ENCODE assay signal across 11 cellular contexts in the genomic region with DNA sequence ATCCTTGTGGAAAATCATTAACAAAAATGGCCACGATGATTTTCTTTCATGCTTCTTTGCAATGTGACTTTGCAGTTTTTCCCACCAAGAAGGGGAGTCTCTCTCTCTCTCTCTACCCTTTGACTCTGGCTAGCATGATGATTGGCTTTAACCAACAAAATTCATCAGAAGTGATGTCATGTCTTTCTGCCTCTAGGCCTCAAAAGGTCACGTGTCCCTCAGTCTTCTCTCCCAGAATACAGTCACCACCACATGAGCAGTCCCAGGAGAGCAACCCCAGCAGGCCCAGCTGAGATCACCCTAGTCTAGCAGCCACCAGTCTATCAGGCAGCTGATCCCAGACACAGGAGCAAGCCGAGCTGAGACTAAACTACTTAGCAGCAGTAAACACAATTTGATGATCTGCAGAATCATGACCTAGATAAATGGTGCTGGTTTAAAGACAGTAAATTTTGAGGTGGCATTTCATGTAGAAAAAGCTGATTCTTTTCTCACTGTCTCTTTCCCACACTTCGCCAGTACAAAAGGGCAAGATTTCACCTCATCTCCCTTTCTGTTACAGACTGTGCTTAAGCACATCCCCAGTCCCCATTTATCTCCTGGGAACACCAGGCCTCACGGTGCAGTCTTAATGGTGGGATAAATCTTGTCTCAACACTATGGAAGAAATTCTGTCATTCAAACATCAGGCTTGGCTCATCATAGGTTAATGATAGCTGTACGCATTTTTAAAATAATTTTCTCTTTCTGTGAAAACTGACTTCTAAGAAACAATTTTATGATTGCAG.
DNase-seq lines count a peak whose midpoint lies in the region; ATAC-seq, FAIRE-seq and TF ChIP-seq lines count a peak whose summit lies in the region.
"Had no signal": no experiment of that assay in that cellular context is flagged by ENCODE, and none has a peak within 500 bp of the region (broad histone marks: within the 10 kb centered on the region; RNA-seq: fewer than 3 reads in every experiment).

No MANE protein-coding gene starts in this region.

- intact Hi-C loops in activated CD8-positive, alpha-beta T cell treated with anti-CD3 and anti-CD28 coated beads for 36 hours (cut with micrococcal nuclease): no loop called here

- TF ChIP-seq EP300 in H1 (IDR thresholded peaks at IDR 0.05; ENCODE audit: borderline replicate concordance in 1 of 2, low read depth in 2 of 2, low read length in 2 of 2): no peak

- TF ChIP-seq POLR2A in H1 (IDR thresholded peaks at IDR 0.05; ENCODE audit: control extremely low read depth in 1 of 2, low read depth in 2 of 2, low read length in 2 of 2): no peak

- CTCF ChIA-PET in H1 (lab: Charles Lee; ENCODE audit: partially characterized antibody): interaction anchor here (1.1 to 1.7 kb wide), 2 partner anchors 10 to 292 kb away, joined by 3 to 5 read pairs; no protein-coding TSS in a partner anchor
- CTCF ChIA-PET in activated CD8-positive, alpha-beta T cell treated with anti-CD3 and anti-CD28 coated beads for 36 hours (lab: Charles Lee): no interaction called here

- H2BK20ac ChIP-seq in H1 (ENCODE audit: low read length): no peak overlapping the region

- H3K18ac ChIP-seq in H1 (ENCODE audit: extremely low read depth, low read length): no peak overlapping the region

- H3K79me1 ChIP-seq in H1 (ENCODE audit: low read depth, low read length): no peaks in the 10 kb centered on the region

- in situ Hi-C loops in GM13977 (cut with MboI; ENCODE audit: low pct_unique_long_range_greater_than_20kb, low sequenced_read_pairs, unreplicated experiment): no loop called here

- H3K23ac ChIP-seq in H1 (ENCODE audit: insufficient read length): no peak overlapping the region

- H4K8ac ChIP-seq in H1 (ENCODE audit: extremely low read depth, insufficient read depth, low read length): no peak overlapping the region

- no peaks in the 10 kb centered on the region for H3K23me2 ChIP-seq in H1 (ENCODE audit: low read depth, low read length)

- DNase-seq in HT1080 (ENCODE audit: low read depth): peak; percentile 78
- DNase-seq in H1 (ENCODE audit: low read depth in 1 of 2, low spot score in 2 of 2): no peak
- DNase-seq in GM13977 (ENCODE audit: low spot score): no peak
- no peak for DNase-seq in GF-D8 (lab: John Stamatoyannopoulos, UW)
- DNase-seq in activated CD8-positive, alpha-beta T cell treated with anti-CD3 and anti-CD28 coated beads for 36 hours: no peak
- DNase-seq: CD4-positive, alpha-beta T cell; NCI-H2029 had no signal

- H3K79me2 ChIP-seq in ACC112 (ENCODE audit: control insufficient read depth, insufficient read depth, low read length, unreplicated experiment) (no peaks in the 10 kb centered on the region), H1 (ENCODE audit: control insufficient read depth in 1 of 2, insufficient read depth in 2 of 2, low read length in 2 of 2) (no peaks in the 10 kb centered on the region)

- H2BK15ac ChIP-seq in H1 (ENCODE audit: low read length): no peak overlapping the region

- no peak overlapping the region for H3K4ac ChIP-seq in H1 (replicated peaks; ENCODE audit: insufficient read length, low read depth, low read length)

- no peaks in the 10 kb centered on the region for H4K20me1 ChIP-seq in H1 (replicated peaks in 1 of 2; ENCODE audit: control insufficient read depth in 1 of 2, insufficient read depth in 2 of 2, low read length in 2 of 2)

- no peak for TF ChIP-seq CTCF in H1 (IDR thresholded peaks at IDR 0.05; ENCODE audit: control extremely low read depth in 1 of 3, insufficient read depth in 1 of 3, low read depth in 1 of 3, low read length in 3 of 3)
- TF ChIP-seq CTCF in GM13977 (IDR thresholded peaks at IDR 0.05; ENCODE audit: extremely low read depth, insufficient read depth, missing control alignments): no peak
- TF ChIP-seq CTCF in activated CD8-positive, alpha-beta T cell treated with anti-CD3 and anti-CD28 coated beads for 36 hours (IDR thresholded peaks at IDR 0.05): no peak

- no peaks in the 10 kb centered on the region for H3K9me3 ChIP-seq in H1 (ENCODE audit: insufficient read depth in 2 of 2, low read depth in 1 of 2, low read length in 1 of 2)
- H3K9me3 ChIP-seq in mesodermal cell (ENCODE audit: control insufficient read depth, low read length): no peaks in the 10 kb centered on the region

- no peak for TF ChIP-seq RAD21 in H1 (IDR thresholded peaks at IDR 0.05 in 1 of 2, conservative IDR thresholded peaks at IDR 0.05 in 1 of 2; ENCODE audit: low read depth in 2 of 2, low read length in 2 of 2)

- no peaks in the 10 kb centered on the region for H3K27me3 Mint-ChIP-seq in activated CD8-positive, alpha-beta T cell treated with anti-CD3 and anti-CD28 coated beads for 36 hours
- H3K27me3 Mint-ChIP-seq: CD4-positive, alpha-beta T cell had no signal

- H2BK12ac ChIP-seq in H1 (ENCODE audit: low read depth, low read length): no peak overlapping the region

- H2BK5ac ChIP-seq in H1 (ENCODE audit: low read depth, low read length): no peak overlapping the region

- H2AFZ ChIP-seq in ACC112 (ENCODE audit: low read length, unreplicated experiment): no peak overlapping the region
- no peak overlapping the region for H2AFZ ChIP-seq in H1 (ENCODE audit: low read length)

- H3K14ac ChIP-seq in H1 (ENCODE audit: insufficient read length): peak overlapping the region; percentile 72

- H3K4me3 ChIP-seq in ACC112 (ENCODE audit: low read depth, low read length) (no peak overlapping the region), H1 (ENCODE audit: extremely low read depth in 1 of 4, insufficient read depth in 2 of 4, low read depth in 3 of 4, low read length in 4 of 4) (no peak overlapping the region), mesodermal cell (ENCODE audit: extremely low read depth, insufficient read depth, low read length, poor library complexity, severe bottlenecking) (no peak overlapping the region)
- H3K4me3 ChIP-seq: cardiac muscle cell had no signal

- H4K5ac ChIP-seq in H1 (ENCODE audit: insufficient read length, low read depth, low read length): no peak overlapping the region

- H3K27me3 ChIP-seq in ACC112 (ENCODE audit: insufficient read depth, low read length): no peaks in the 10 kb centered on the region
- no peaks in the 10 kb centered on the region for H3K27me3 ChIP-seq in H1 (replicated peaks in 1 of 4; ENCODE audit: control insufficient read depth in 3 of 4, extremely low read depth in 1 of 4, insufficient read depth in 3 of 4, low read length in 3 of 4)
- H3K27me3 ChIP-seq: cardiac muscle cell had no signal

- H4K91ac ChIP-seq in H1 (replicated peaks; ENCODE audit: insufficient read length, low read length): no peak overlapping the region

- 87% methylated on average over 6 of the region's 6 CpGs; no CpG with 5 or more reads in 1 of the 2 experiments for WGBS in H1 (ENCODE audit: extremely low coverage in 1 of 2, insufficient coverage in 1 of 2, insufficient read length in 1 of 2, insufficient replicate concordance in 2 of 2, low coverage in 1 of 2, low lambda C conversion rate in 2 of 2, missing lambda C conversion rate in 1 of 2), 2 experiments
- 89 to 100% methylated on average over 1 to 4 of the region's 6 CpGs for WGBS in mesodermal cell (ENCODE audit: insufficient coverage in 2 of 2), 2 experiments

- no peaks in the 10 kb centered on the region for H3K36me3 Mint-ChIP-seq in activated CD8-positive, alpha-beta T cell treated with anti-CD3 and anti-CD28 coated beads for 36 hours (ENCODE audit: low read depth)

- H3K4me1 Mint-ChIP-seq in activated CD8-positive, alpha-beta T cell treated with anti-CD3 and anti-CD28 coated beads for 36 hours (ENCODE audit: low read depth): no peaks in the 10 kb centered on the region

- POLR2A ChIA-PET in H1 (lab: Charles Lee; ENCODE audit: partially characterized antibody): no interaction called here
- POLR2A ChIA-PET in activated CD8-positive, alpha-beta T cell treated with anti-CD3 and anti-CD28 coated beads for 36 hours (lab: Charles Lee): no interaction called here

- H3K4me2 ChIP-seq in H1 (ENCODE audit: insufficient read depth in 1 of 2, low read depth in 2 of 2, low read length in 2 of 2): no peak overlapping the region

- H3K27ac ChIP-seq in ACC112 (ENCODE audit: low read depth, low read length): peak overlapping the region; percentile 68; the same call in 1 of the 2 replicates
- H3K27ac ChIP-seq in H1 (ENCODE audit: low read depth, low read length): no peak overlapping the region
- H3K27ac ChIP-seq in mesodermal cell (ENCODE audit: low read depth, low read length, severe bottlenecking): peak overlapping the region; percentile 80
- H3K27ac ChIP-seq: cardiac muscle cell had no signal

- no peaks in the 10 kb centered on the region for H3K9me3 Mint-ChIP-seq in activated CD8-positive, alpha-beta T cell treated with anti-CD3 and anti-CD28 coated beads for 36 hours
- H3K9me3 Mint-ChIP-seq: CD4-positive, alpha-beta T cell had no signal

- no peak for ATAC-seq in GM21515 (IDR thresholded peaks at IDR 0.05; ENCODE audit: unreplicated experiment)
- no peak for ATAC-seq in activated CD8-positive, alpha-beta T cell treated with anti-CD3 and anti-CD28 coated beads for 36 hours

- H3K36me3 ChIP-seq in ACC112 (ENCODE audit: insufficient read depth, low read length): no peaks in the 10 kb centered on the region
- H3K36me3 ChIP-seq in H1 (ENCODE audit: control insufficient read depth in 2 of 4, insufficient read depth in 4 of 4, low read length in 3 of 4): no peaks in the 10 kb centered on the region
- no peaks in the 10 kb centered on the region for H3K36me3 ChIP-seq in mesodermal cell (ENCODE audit: control insufficient read depth, insufficient read depth, low read length)
- H3K36me3 ChIP-seq: cardiac muscle cell had no signal

- no peak overlapping the region for H2AK5ac ChIP-seq in H1 (ENCODE audit: low read depth, low read length)

- no peak overlapping the region for H2BK120ac ChIP-seq in H1 (replicated peaks; ENCODE audit: low read depth, low read length)

- no peak overlapping the region; a peak in 1 of 7 replicates for H3K9ac ChIP-seq in H1 (replicated peaks in 1 of 4; ENCODE audit: extremely low read depth in 1 of 4, low read depth in 3 of 4, low read length in 3 of 4)

- FAIRE-seq in H1 (lab: Jason Lieb, UNC): no peak

- no peak overlapping the region for H3K4me3 Mint-ChIP-seq in activated CD8-positive, alpha-beta T cell treated with anti-CD3 and anti-CD28 coated beads for 36 hours
- H3K4me3 Mint-ChIP-seq: CD4-positive, alpha-beta T cell had no signal

- no peak overlapping the region for H3K27ac Mint-ChIP-seq in activated CD8-positive, alpha-beta T cell treated with anti-CD3 and anti-CD28 coated beads for 36 hours
- H3K27ac Mint-ChIP-seq: CD4-positive, alpha-beta T cell had no signal

- no peak overlapping the region for H3K56ac ChIP-seq in H1 (replicated peaks; ENCODE audit: insufficient read length, low read depth, low read length)

- H3K4me1 ChIP-seq in ACC112 (ENCODE audit: control insufficient read depth, insufficient read depth, low read length, unreplicated experiment): peaks cover 56% of the 10 kb centered on the region
- no peaks in the 10 kb centered on the region for H3K4me1 ChIP-seq in H1 (replicated peaks in 1 of 4; ENCODE audit: control insufficient read depth in 3 of 4, insufficient read depth in 4 of 4, low read length in 3 of 4)
- H3K4me1 ChIP-seq in mesodermal cell (ENCODE audit: control insufficient read depth, insufficient read depth, low read length, poor library complexity, severe bottlenecking): no peaks in the 10 kb centered on the region

TF ChIP-seq in H1, 55 proteins besides CTCF, POLR2A, EP300 and RAD21 (continues in another document):
- TF ChIP-seq CEBPB (IDR thresholded peaks at IDR 0.05; ENCODE audit: low read depth, low read length) (no peak), KDM4A (IDR thresholded peaks at IDR 0.05; ENCODE audit: low read depth, low read length, severe bottlenecking) (no peak)
